ENCODE assay signal across 26 cellular contexts in genomic region chr12:71426648-71427047, GRCh38. TPM values are rescaled to one million over a fixed set of nuclear protein-coding genes. Genes with fewer than 3 reads are reported as not detected.
DNase-seq lines count a peak whose midpoint lies in the region; ATAC-seq and TF ChIP-seq lines count a peak whose summit lies in the region.
"Had no signal": no experiment of that assay in that cellular context is flagged by ENCODE, and none has a peak within 500 bp of the region (broad histone marks: within the 10 kb centered on the region; RNA-seq: fewer than 3 reads in every experiment).

No MANE protein-coding gene starts in this region.

- H3K4me1 ChIP-seq in mucosa of descending colon (ENCODE audit: low read depth) = no peaks in the 10 kb centered on the region
- H3K4me1 ChIP-seq: prostate gland, tibial artery had no signal

- H3K36me3 ChIP-seq in mucosa of descending colon (ENCODE audit: low read depth) = no peaks in the 10 kb centered on the region
- H3K36me3 ChIP-seq: prostate gland, tibial artery had no signal

- no peaks in the 10 kb centered on the region for H3K36me3 Mint-ChIP-seq in chondrocyte (ENCODE audit: low read depth)
- H3K36me3 Mint-ChIP-seq: CD8-positive, alpha-beta T cell had no signal

- H3K27ac Mint-ChIP-seq in chondrocyte (ENCODE audit: unreplicated experiment) = peak overlapping the region; percentile 79
- H3K27ac Mint-ChIP-seq: activated CD8-positive, alpha-beta T cell treated with anti-CD3 and anti-CD28 coated beads, Interleukin-2, amount 10 ng/mL, durations not matched to agents 7 days and 5 days; activated T-cell treated with anti-CD3 and anti-CD28 coated beads, Interleukin-2, amount 50 U/mL, for 24 hours; CD8-positive, alpha-beta T cell; H9 had no signal

- no peaks in the 10 kb centered on the region for H3K27me3 Mint-ChIP-seq in chondrocyte (ENCODE audit: low read depth)

- no peak overlapping the region for H3K4me3 ChIP-seq in mucosa of descending colon
- H3K4me3 ChIP-seq: prostate gland, skin epidermis, tibial artery had no signal

- H3K4me3 Mint-ChIP-seq in chondrocyte (ENCODE audit: unreplicated experiment) = no peak overlapping the region
- H3K4me3 Mint-ChIP-seq: activated CD8-positive, alpha-beta T cell treated with anti-CD3 and anti-CD28 coated beads, Interleukin-2, amount 10 ng/mL, durations not matched to agents 7 days and 5 days; activated T-cell treated with anti-CD3 and anti-CD28 coated beads, Interleukin-2, amount 50 U/mL, for 24 hours; CD8-positive, alpha-beta T cell; H9 had no signal

- H3K9me3 Mint-ChIP-seq in chondrocyte (ENCODE audit: low read depth) = no peaks in the 10 kb centered on the region
- H3K9me3 Mint-ChIP-seq: activated T-cell treated with anti-CD3 and anti-CD28 coated beads, Interleukin-2, amount 50 U/mL, for 24 hours; CD8-positive, alpha-beta T cell; H9 had no signal

- H3K9me3 ChIP-seq in mucosa of descending colon = no peaks in the 10 kb centered on the region
- H3K9me3 ChIP-seq: prostate gland, tibial artery had no signal

- DNase-seq in EL (peak; percentile 39), LoVo (ENCODE audit: low spot score) (peak; percentile 71), chondrocyte (ENCODE audit: low spot score) (no peak), mucosa of descending colon (no peak), NCI-H1694 treated with DMSO at 0.1 percent for 48 hours (lab: John Stamatoyannopoulos, UW) (no peak), T-helper 2 cell (no peak)
- DNase-seq: activated CD4-positive, CD25-positive, alpha-beta regulatory T cell; activated CD8-positive, alpha-beta T cell treated with anti-CD3 and anti-CD28 coated beads, Interleukin-2, amount 10 ng/mL, durations not matched to agents 7 days and 5 days; activated naive CD4-positive, alpha-beta T cell treated with Interleukin-2 at 50 U/mL for 16 hours; activated T-cell treated with anti-CD3 and anti-CD28 coated beads, Interleukin-2, amount 50 U/mL, for 24 hours; CD8-positive, alpha-beta T cell; effector CD4-positive, alpha-beta T cell; glutamatergic neuron; H9; MV-4-11; NCI-H1930; NCI-H226; stimulated activated CD4-positive, alpha-beta T cell treated with anti-CD3 and anti-CD28 coated beads, Interleukin-2, amount 100 ng/mL, for 48 hours; stimulated activated naive CD4-positive, alpha-beta T cell treated with Interleukin-2 at 50 U/mL for 16 hours; T1000; tibial artery had no signal

- ATAC-seq in mucosa of descending colon (peak; percentile 74), GM18867 (IDR thresholded peaks at IDR 0.05; ENCODE audit: unreplicated experiment) (no peak)
- ATAC-seq: activated CD8-positive, alpha-beta T cell treated with anti-CD3 and anti-CD28 coated beads, Interleukin-2, amount 10 ng/mL, durations not matched to agents 7 days and 5 days; CD8-positive, alpha-beta T cell; esophagus mucosa; left lobe of liver had no signal

- TF ChIP-seq CTCF in chondrocyte (IDR thresholded peaks at IDR 0.05) (no peak), mucosa of descending colon (IDR thresholded peaks at IDR 0.05) (no peak)

- intact Hi-C loops in mucosa of descending colon (cut with DNase I, micrococcal nuclease) = no loop called here

- H3K4me1 Mint-ChIP-seq in chondrocyte (ENCODE audit: low read depth) = peaks cover 34% of the 10 kb centered on the region

RNA-seq across cellular contexts. Expression of gene LGR5, which starts 12.9 kb away (rescaled TPM):
- total RNA-seq in chondrocyte (13.8 to 31.0 TPM (median 14.3 TPM) in 3 replicates), mucosa of descending colon (1 to 10 TPM; 1.5 to 6.7 (median 4.4) TPM)
- total RNA-seq: activated CD8-positive, alpha-beta T cell treated with anti-CD3 and anti-CD28 coated beads, Interleukin-2, amount 10 ng/mL, durations not matched to agents 7 days and 5 days; CD8-positive, alpha-beta T cell; esophagus mucosa had no signal

Comparison
In these comparisons a context has a peak if more than half of its experiments do, and no peak if none do; other contexts are left out.
1. DNase-seq: peak in EL (single experiment) and LoVo (single experiment); none in chondrocyte (single experiment), mucosa of descending colon (0 of 3), NCI-H1694 treated with DMSO at 0.1 percent for 48 hours (single experiment) and T-helper 2 cell (0 of 5).